1 cellular context compared by ENCODE assay signal in the genomic region with DNA sequence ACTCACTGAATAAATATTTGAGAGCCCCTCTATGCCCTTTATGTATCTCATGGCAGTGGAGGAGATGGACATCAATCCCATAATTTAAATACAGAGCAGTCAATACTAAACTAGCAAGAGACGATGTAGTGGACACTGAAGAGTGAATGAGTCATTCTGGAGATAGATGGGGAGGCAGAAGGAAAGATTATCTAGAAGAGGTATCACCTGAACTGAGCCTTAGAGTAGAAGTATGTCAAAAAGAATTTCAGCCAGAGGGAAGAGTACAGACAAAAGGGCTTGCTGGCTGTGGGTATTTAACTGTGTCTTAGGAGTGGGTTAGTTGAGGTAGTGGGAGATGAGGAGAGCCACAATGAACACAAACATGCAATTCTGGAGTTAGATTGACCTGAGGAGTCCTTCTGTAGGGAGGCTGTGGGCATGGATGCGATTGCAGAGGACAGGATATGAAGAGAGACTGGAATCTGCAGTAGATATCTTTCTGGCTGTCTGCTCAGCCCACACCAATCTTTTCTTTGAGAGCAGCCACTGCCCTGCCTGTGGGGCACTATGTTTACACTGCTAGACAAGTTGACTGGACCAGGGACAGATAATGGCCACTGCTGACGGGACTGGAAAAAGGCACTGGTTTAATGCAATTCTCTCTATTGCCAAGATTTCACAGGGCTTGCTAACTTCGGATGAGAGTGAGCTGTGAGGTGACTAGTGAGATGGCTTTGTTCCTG.
A peak's percentile ranks its signal among the peaks of the same experiment; 100 is the strongest.
TF ChIP-seq lines count a peak whose summit lies in the region.

No MANE protein-coding gene starts in this region.

TF ChIP-seq in K562, 482 proteins besides CTCF, POLR2A, EP300 and RAD21:
- TF ChIP-seq SAFB2 (IDR thresholded peaks at IDR 0.05; ENCODE audit: borderline replicate concordance, low read depth, low read length, severe bottlenecking) (no peak), ZNF165 (CRISPR knock-in tag; IDR thresholded peaks at IDR 0.05; ENCODE audit: borderline replicate concordance) (no peak), TSC22D4 (tag; IDR thresholded peaks at IDR 0.05) (0 out of 2 replicates have a peak, but pooled peaks have one; percentile 21), ZNF707 (CRISPR knock-in tag; conservative IDR thresholded peaks at IDR 0.05) (no peak), HINFP (tag; conservative IDR thresholded peaks at IDR 0.05; ENCODE audit: low read depth) (no peak), MECOM (CRISPR knock-in tag; IDR thresholded peaks at IDR 0.05) (no peak), FOSL1 (tag; conservative IDR thresholded peaks at IDR 0.05) (peak; percentile 48), POLR2B (IDR thresholded peaks at IDR 0.05; ENCODE audit: low read depth, partially characterized antibody) (no peak), ETV5 (CRISPR knock-in tag; IDR thresholded peaks at IDR 0.05; ENCODE audit: low read depth) (no peak), NFYB (IDR thresholded peaks at IDR 0.05; ENCODE audit: extremely low read depth, insufficient read length) (no peak), CTBP1 (IDR thresholded peaks at IDR 0.05; ENCODE audit: borderline replicate concordance) (peak; percentile 34; the same call in 1 of the 2 replicates), EWSR1 (IDR thresholded peaks at IDR 0.05; ENCODE audit: borderline replicate concordance, low read depth, partially characterized antibody) (no peak), ZFP36 (IDR thresholded peaks at IDR 0.05; ENCODE audit: low read depth, low read length, partially characterized antibody) (no peak), JUND (IDR thresholded peaks at IDR 0.05; ENCODE audit: borderline replicate concordance, low read depth, low read length) (peak; percentile 75; the same call in 1 of the 2 replicates), JUND (tag; IDR thresholded peaks at IDR 0.05; ENCODE audit: borderline replicate concordance, low read depth, low read length) (peak; percentile 57; the same call in 1 of the 3 replicates), RCOR1 (IDR thresholded peaks at IDR 0.05; ENCODE audit: borderline replicate concordance in 1 of 2, low read depth in 2 of 2, low read length in 2 of 2) (peak in 1 of 2 experiments; percentile 39; a peak in 1 of 4 replicates)
- TF ChIP-seq, protein P1, sequence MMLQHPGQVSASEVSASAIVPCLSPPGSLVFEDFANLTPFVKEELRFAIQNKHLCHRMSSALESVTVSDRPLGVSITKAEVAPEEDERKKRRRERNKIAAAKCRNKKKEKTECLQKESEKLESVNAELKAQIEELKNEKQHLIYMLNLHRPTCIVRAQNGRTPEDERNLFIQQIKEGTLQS (IDR thresholded peaks at IDR 0.05): peak; percentile 44
- TF ChIP-seq, protein P1 (CRISPR knock-in tag; conservative IDR thresholded peaks at IDR 0.05): no peak
